In genomic region chr2:9473308-9473984, GRCh38 we compare ENCODE assay signal across 8 cellular contexts. TPM values are rescaled to one million over a fixed set of nuclear protein-coding genes. Genes with fewer than 3 reads are reported as not detected.
DNase-seq lines count a peak whose midpoint lies in the region; ATAC-seq and TF ChIP-seq lines count a peak whose summit lies in the region.

No MANE protein-coding gene starts in this region.

- peaks cover 19% of the 10 kb centered on the region for H3K4me1 ChIP-seq in mucosa of descending colon (ENCODE audit: low read depth)

- no peaks in the 10 kb centered on the region for H3K9me3 ChIP-seq in mucosa of descending colon

- TF ChIP-seq CTCF in mucosa of descending colon (IDR thresholded peaks at IDR 0.05), result no peak

- peak overlapping the region; percentile 86 for H3K27ac Mint-ChIP-seq in activated CD4-positive, alpha-beta T cell treated with anti-CD3 and anti-CD28 coated beads, Interleukin-2, amount 10 ng/mL, durations not matched to agents 24 days and 14 days

- no peak for DNase-seq in activated CD4-positive, alpha-beta T cell treated with anti-CD3 and anti-CD28 coated beads, Interleukin-2, amount 10 ng/mL, durations not matched to agents 24 days and 14 days
- no peak for DNase-seq in activated CD4-positive, alpha-beta T cell treated with anti-CD3 and anti-CD28 coated beads for 1 hour
- DNase-seq in NCI-H2227 (lab: John Stamatoyannopoulos, UW; ENCODE audit: unreplicated experiment), result peak; percentile 75
- peak; percentile 40 for DNase-seq in cerebellum (ENCODE audit: low spot score)
- DNase-seq in mucosa of descending colon, result peak; percentile 48 to 58 (median 53)
- DNase-seq in NCI-H82 (lab: John Stamatoyannopoulos, UW), result no peak
- no peak for DNase-seq in SKM-1 (lab: John Stamatoyannopoulos, UW; ENCODE audit: unreplicated experiment)

- no peaks in the 10 kb centered on the region for H3K9me3 Mint-ChIP-seq in activated CD4-positive, alpha-beta T cell treated with anti-CD3 and anti-CD28 coated beads, Interleukin-2, amount 10 ng/mL, durations not matched to agents 24 days and 14 days

- intact Hi-C loops in activated CD4-positive, alpha-beta T cell treated with anti-CD3 and anti-CD28 coated beads, Interleukin-2, amount 10 ng/mL, durations not matched to agents 24 days and 14 days (cut with micrococcal nuclease), result loop anchor here (2.0 to 5.0 kb wide), 3 partner anchors 51 to 331 kb away; partner anchors contain the start of genes CPSF3, ITGB1BP1 and YWHAQ
- intact Hi-C loops in mucosa of descending colon (cut with DNase I, micrococcal nuclease), result no loop called here

- H3K27me3 Mint-ChIP-seq in activated CD4-positive, alpha-beta T cell treated with anti-CD3 and anti-CD28 coated beads, Interleukin-2, amount 10 ng/mL, durations not matched to agents 24 days and 14 days, result no peaks in the 10 kb centered on the region

- H3K4me3 ChIP-seq in mucosa of descending colon, result no peak overlapping the region

- H3K36me3 ChIP-seq in mucosa of descending colon (ENCODE audit: low read depth), result no peaks in the 10 kb centered on the region

- ATAC-seq in mucosa of descending colon (peak; percentile 33), GM19397 (IDR thresholded peaks at IDR 0.05; ENCODE audit: unreplicated experiment) (no peak)

- H3K4me1 Mint-ChIP-seq in activated CD4-positive, alpha-beta T cell treated with anti-CD3 and anti-CD28 coated beads, Interleukin-2, amount 10 ng/mL, durations not matched to agents 24 days and 14 days, result peaks cover 27% of the 10 kb centered on the region

- H3K4me3 Mint-ChIP-seq in activated CD4-positive, alpha-beta T cell treated with anti-CD3 and anti-CD28 coated beads, Interleukin-2, amount 10 ng/mL, durations not matched to agents 24 days and 14 days, result peak overlapping the region; percentile 82

- peaks cover 52% of the 10 kb centered on the region for H3K36me3 Mint-ChIP-seq in activated CD4-positive, alpha-beta T cell treated with anti-CD3 and anti-CD28 coated beads, Interleukin-2, amount 10 ng/mL, durations not matched to agents 24 days and 14 days (ENCODE audit: low read depth)

RNA-seq across cellular contexts. Expression of gene IAH1, which starts 0.9 kb away (rescaled TPM):
- 76.0 and 78.6 TPM in 2 replicates for total RNA-seq in activated CD4-positive, alpha-beta T cell treated with anti-CD3 and anti-CD28 coated beads, Interleukin-2, amount 10 ng/mL, durations not matched to agents 24 days and 14 days
- total RNA-seq in cerebellum (38.7 TPM), mucosa of descending colon (10 to 100 TPM; 36.9 to 58.4 (median 49.3) TPM)

RNA-seq across cellular contexts. Expression of gene CPSF3, which starts 50.0 kb away (rescaled TPM):
- total RNA-seq in activated CD4-positive, alpha-beta T cell treated with anti-CD3 and anti-CD28 coated beads, Interleukin-2, amount 10 ng/mL, durations not matched to agents 24 days and 14 days, result 81.4 TPM in 2 replicates
- total RNA-seq in cerebellum (36.1 TPM), mucosa of descending colon (10 to 100 TPM; 20.0 to 26.2 (median 20.9) TPM)

RNA-seq across cellular contexts. Expression of gene ITGB1BP1, which starts 50.1 kb away (rescaled TPM):
- 121 and 131 TPM in 2 replicates for total RNA-seq in activated CD4-positive, alpha-beta T cell treated with anti-CD3 and anti-CD28 coated beads, Interleukin-2, amount 10 ng/mL, durations not matched to agents 24 days and 14 days
- 45.1 TPM for total RNA-seq in cerebellum
- total RNA-seq in mucosa of descending colon, result 10 to 100 TPM; 34.7 to 78.3 (median 41.0) TPM

Comparison
In these comparisons a context has a peak if more than half of its experiments do, and no peak if none do; other contexts are left out.
1. DNase-seq: peak in NCI-H2227 (single experiment), cerebellum (single experiment) and mucosa of descending colon (3 of 3); none in activated CD4-positive, alpha-beta T cell treated with anti-CD3 and anti-CD28 coated beads, Interleukin-2, amount 10 ng/mL, durations not matched to agents 24 days and 14 days (single experiment), activated CD4-positive, alpha-beta T cell treated with anti-CD3 and anti-CD28 coated beads for 1 hour (single experiment), NCI-H82 (single experiment) and SKM-1 (single experiment).